ENCODE assay signal across 15 cellular contexts in genomic region chr15:98796685-98797084, GRCh38.
A peak's percentile ranks its signal among the peaks of the same experiment; 100 is the strongest.
DNase-seq lines count a peak whose midpoint lies in the region; ATAC-seq and TF ChIP-seq lines count a peak whose summit lies in the region.
"Had no signal": no experiment of that assay in that cellular context is flagged by ENCODE, and none has a peak within 500 bp of the region (broad histone marks: within the 10 kb centered on the region; RNA-seq: fewer than 3 reads in every experiment).

No MANE protein-coding gene starts in this region.

- DNase-seq in COLO668 (lab: John Stamatoyannopoulos, UW; ENCODE audit: unreplicated experiment) (peak; percentile 49), NCI-H69 (lab: John Stamatoyannopoulos, UW) (peak; percentile 41), endodermal cell (peak; percentile 44), type B pancreatic cell (ENCODE audit: extremely low spot score, unreplicated experiment) (no peak), kidney tubule cell (ENCODE audit: low spot score) (no peak)
- DNase-seq in activated T-cell treated with anti-CD3 and anti-CD28 coated beads, Interleukin-2, amount 50 U/mL, for 24 hours = no peak
- DNase-seq: ACHN, GDM1, KG1, MV-4-11, NCI-H187, NCI-H2227 treated with DMSO at 0.1 percent for 48 hours had no signal

- 89 to 94% methylated on average over 5 to 7 of the region's 7 CpGs for WGBS in endodermal cell (ENCODE audit: insufficient coverage in 1 of 2, insufficient read length in 1 of 2), 2 experiments

- no peaks in the 10 kb centered on the region for H3K36me3 ChIP-seq in endodermal cell (ENCODE audit: control insufficient read depth, insufficient read depth, low read length)

- H3K27ac Mint-ChIP-seq in endodermal cell (no peak overlapping the region), type B pancreatic cell (peak overlapping the region; percentile 70)
- H3K27ac Mint-ChIP-seq in activated T-cell treated with anti-CD3 and anti-CD28 coated beads, Interleukin-2, amount 50 U/mL, for 24 hours = no peak overlapping the region

- H3K4me1 Mint-ChIP-seq in endodermal cell = peaks cover 94% of the 10 kb centered on the region
- peaks cover 88% of the 10 kb centered on the region for H3K4me1 Mint-ChIP-seq in type B pancreatic cell (ENCODE audit: unreplicated experiment)
- H3K4me1 Mint-ChIP-seq in activated T-cell treated with anti-CD3 and anti-CD28 coated beads, Interleukin-2, amount 50 U/mL, for 24 hours (ENCODE audit: low read depth) = peaks cover 74% of the 10 kb centered on the region

- no peak for ATAC-seq in HG03139 (IDR thresholded peaks at IDR 0.05; ENCODE audit: unreplicated experiment)
- ATAC-seq: HepG2 had no signal

- H3K4me3 Mint-ChIP-seq in endodermal cell (no peak overlapping the region), type B pancreatic cell (no peak overlapping the region)
- no peak overlapping the region for H3K4me3 Mint-ChIP-seq in activated T-cell treated with anti-CD3 and anti-CD28 coated beads, Interleukin-2, amount 50 U/mL, for 24 hours
- H3K4me3 Mint-ChIP-seq: CD14-positive monocyte had no signal

- TF ChIP-seq CTCF in endodermal cell (conservative IDR thresholded peaks at IDR 0.05) (no peak), type B pancreatic cell (conservative IDR thresholded peaks at IDR 0.05) (no peak)

- no peaks in the 10 kb centered on the region for H3K9me3 Mint-ChIP-seq in endodermal cell
- no peaks in the 10 kb centered on the region for H3K9me3 Mint-ChIP-seq in type B pancreatic cell
- H3K9me3 Mint-ChIP-seq in activated T-cell treated with anti-CD3 and anti-CD28 coated beads, Interleukin-2, amount 50 U/mL, for 24 hours = no peaks in the 10 kb centered on the region

- H3K36me3 Mint-ChIP-seq in endodermal cell (ENCODE audit: low read depth) (no peaks in the 10 kb centered on the region), type B pancreatic cell (no peaks in the 10 kb centered on the region)
- no peaks in the 10 kb centered on the region for H3K36me3 Mint-ChIP-seq in activated T-cell treated with anti-CD3 and anti-CD28 coated beads, Interleukin-2, amount 50 U/mL, for 24 hours (ENCODE audit: low read depth)
- H3K36me3 Mint-ChIP-seq: CD14-positive monocyte had no signal

- no peaks in the 10 kb centered on the region for H3K27me3 ChIP-seq in endodermal cell (ENCODE audit: control insufficient read depth, insufficient read depth, low read length, poor library complexity, severe bottlenecking)

- no peak overlapping the region for H3K4me3 ChIP-seq in endodermal cell (ENCODE audit: low read length)

- H3K9me3 ChIP-seq in endodermal cell (ENCODE audit: control insufficient read depth, low read length) = no peaks in the 10 kb centered on the region

- no peak overlapping the region for H3K27ac ChIP-seq in endodermal cell (ENCODE audit: low read depth, low read length)

- peaks cover 40% of the 10 kb centered on the region for H3K4me1 ChIP-seq in endodermal cell (ENCODE audit: control insufficient read depth, insufficient read depth, low read length)

- no peak overlapping the region for H3K9ac ChIP-seq in endodermal cell (ENCODE audit: extremely low read depth, low read length, poor library complexity, severe bottlenecking)

- H3K27me3 Mint-ChIP-seq in endodermal cell (ENCODE audit: insufficient read depth) (no peaks in the 10 kb centered on the region), type B pancreatic cell (no peaks in the 10 kb centered on the region)
- no peaks in the 10 kb centered on the region for H3K27me3 Mint-ChIP-seq in activated T-cell treated with anti-CD3 and anti-CD28 coated beads, Interleukin-2, amount 50 U/mL, for 24 hours

Comparison
In these comparisons a context has a peak if more than half of its experiments do, and no peak if none do; other contexts are left out.
1. DNase-seq: peak in COLO668 (single experiment), NCI-H69 (single experiment) and endodermal cell (single experiment); none in type B pancreatic cell (single experiment), kidney tubule cell (single experiment) and activated T-cell treated with anti-CD3 and anti-CD28 coated beads, Interleukin-2, amount 50 U/mL, for 24 hours (single experiment).